Comparison of ENCODE assay signal across 10 cellular contexts in the genomic region with DNA sequence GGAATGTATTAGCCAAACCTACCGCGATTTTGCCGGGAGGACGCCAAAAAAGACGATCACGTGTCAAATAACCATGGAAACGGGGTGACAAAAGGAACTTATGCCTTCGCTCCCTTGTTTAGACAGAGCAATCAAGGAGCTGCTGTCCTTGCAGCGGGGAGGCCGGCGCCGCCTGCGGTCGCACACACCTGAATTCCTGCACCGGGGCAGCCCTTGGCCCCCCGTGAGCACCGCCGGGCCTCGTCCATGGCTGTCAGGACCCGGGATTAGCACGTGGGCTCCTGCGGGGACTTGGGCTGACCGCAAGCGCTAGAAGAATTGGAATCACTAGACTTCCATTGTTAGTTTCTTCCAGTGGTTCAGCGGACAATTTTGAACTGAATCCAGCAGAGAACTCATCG.
DNase-seq lines count a peak whose midpoint lies in the region; ATAC-seq and TF ChIP-seq lines count a peak whose summit lies in the region.
"Had no signal": no experiment of that assay in that cellular context is flagged by ENCODE, and none has a peak within 500 bp of the region (broad histone marks: within the 10 kb centered on the region; RNA-seq: fewer than 3 reads in every experiment).

No MANE protein-coding gene starts in this region.

- no peaks in the 10 kb centered on the region for H3K36me3 Mint-ChIP-seq in nephron progenitor cell (ENCODE audit: low read depth)
- no peaks in the 10 kb centered on the region for H3K36me3 Mint-ChIP-seq in activated CD4-positive, alpha-beta T cell treated with anti-CD3 and anti-CD28 coated beads, Interleukin-2, amount 10 ng/mL, durations not matched to agents 7 days and 5 days (ENCODE audit: low read depth)

- H3K27me3 Mint-ChIP-seq in nephron progenitor cell (ENCODE audit: low read depth, poor library complexity) = peaks cover 10% of the 10 kb centered on the region
- H3K27me3 Mint-ChIP-seq in activated CD4-positive, alpha-beta T cell treated with anti-CD3 and anti-CD28 coated beads, Interleukin-2, amount 10 ng/mL, durations not matched to agents 7 days and 5 days = peaks cover 7% of the 10 kb centered on the region

- DNase-seq in astrocyte of the cerebellum (ENCODE audit: low read depth) = peak; percentile 54
- peak; percentile 18 for DNase-seq in fibroblast of pulmonary artery (ENCODE audit: low read depth)
- peak; percentile 45 for DNase-seq in nephron progenitor cell
- DNase-seq in upper lobe of right lung = no peak
- no peak for DNase-seq in NCI-H524 treated with DMSO at 0.1 percent for 48 hours (lab: John Stamatoyannopoulos, UW)
- no peak for DNase-seq in activated CD4-positive, alpha-beta T cell treated with anti-CD3 and anti-CD28 coated beads, Interleukin-2, amount 10 ng/mL, durations not matched to agents 7 days and 5 days
- no peak for DNase-seq in COLO829 (ENCODE audit: low spot score)
- DNase-seq: activated T-cell treated with anti-CD3 and anti-CD28 coated beads, Interleukin-2, amount 50 U/mL, for 72 hours; DND-41; hippocampal formation had no signal

- no peak overlapping the region for H3K27ac ChIP-seq in upper lobe of right lung

- CTCF ChIA-PET in activated CD4-positive, alpha-beta T cell treated with anti-CD3 and anti-CD28 coated beads, Interleukin-2, amount 10 ng/mL, durations not matched to agents 7 days and 5 days (lab: Charles Lee) = no interaction called here

- H3K4me3 Mint-ChIP-seq in nephron progenitor cell = peak overlapping the region; percentile 62
- no peak overlapping the region for H3K4me3 Mint-ChIP-seq in activated CD4-positive, alpha-beta T cell treated with anti-CD3 and anti-CD28 coated beads, Interleukin-2, amount 10 ng/mL, durations not matched to agents 7 days and 5 days
- H3K4me3 Mint-ChIP-seq: activated T-cell treated with anti-CD3 and anti-CD28 coated beads, Interleukin-2, amount 50 U/mL, for 72 hours had no signal

- POLR2A ChIA-PET in activated CD4-positive, alpha-beta T cell treated with anti-CD3 and anti-CD28 coated beads, Interleukin-2, amount 10 ng/mL, durations not matched to agents 7 days and 5 days (lab: Charles Lee) = no interaction called here

- peak overlapping the region; percentile 0 for H3K4me3 ChIP-seq in astrocyte of the cerebellum (ENCODE audit: low read depth, low read length)
- H3K4me3 ChIP-seq in fibroblast of pulmonary artery (replicated peaks; ENCODE audit: low read depth, low read length) = no peak overlapping the region
- peak overlapping the region; percentile 1 for H3K4me3 ChIP-seq in upper lobe of right lung

- no peaks in the 10 kb centered on the region for H3K9me3 ChIP-seq in upper lobe of right lung

- peaks cover 6% of the 10 kb centered on the region for H3K4me1 ChIP-seq in upper lobe of right lung

- H3K4me1 Mint-ChIP-seq in nephron progenitor cell = peaks cover 25% of the 10 kb centered on the region
- H3K4me1 Mint-ChIP-seq in activated CD4-positive, alpha-beta T cell treated with anti-CD3 and anti-CD28 coated beads, Interleukin-2, amount 10 ng/mL, durations not matched to agents 7 days and 5 days = peaks cover 16% of the 10 kb centered on the region

- peak; percentile 45 for ATAC-seq in upper lobe of right lung
- ATAC-seq: activated T-cell treated with anti-CD3 and anti-CD28 coated beads, Interleukin-2, amount 50 U/mL, for 72 hours had no signal

- H3K27me3 ChIP-seq in upper lobe of right lung = peaks cover 12% of the 10 kb centered on the region

- intact Hi-C loops in upper lobe of right lung (cut with DNase I) = no loop called here

- no peak overlapping the region for H3K27ac Mint-ChIP-seq in nephron progenitor cell
- no peak overlapping the region for H3K27ac Mint-ChIP-seq in activated CD4-positive, alpha-beta T cell treated with anti-CD3 and anti-CD28 coated beads, Interleukin-2, amount 10 ng/mL, durations not matched to agents 7 days and 5 days
- H3K27ac Mint-ChIP-seq: activated T-cell treated with anti-CD3 and anti-CD28 coated beads, Interleukin-2, amount 50 U/mL, for 72 hours had no signal

- no peaks in the 10 kb centered on the region for H3K36me3 ChIP-seq in upper lobe of right lung

- in situ Hi-C loops in astrocyte of the cerebellum (cut with HindIII; ENCODE audit: low sequenced_read_pairs) = no loop called here

- peaks cover 2% of the 10 kb centered on the region for H3K9me3 Mint-ChIP-seq in nephron progenitor cell
- H3K9me3 Mint-ChIP-seq in activated CD4-positive, alpha-beta T cell treated with anti-CD3 and anti-CD28 coated beads, Interleukin-2, amount 10 ng/mL, durations not matched to agents 7 days and 5 days = peaks cover 9% of the 10 kb centered on the region

- TF ChIP-seq CTCF in astrocyte of the cerebellum (IDR thresholded peaks at IDR 0.05; ENCODE audit: low read depth, low read length, missing control alignments) (no peak), fibroblast of pulmonary artery (IDR thresholded peaks at IDR 0.05; ENCODE audit: low read length, missing control alignments) (no peak), nephron progenitor cell (IDR thresholded peaks at IDR 0.05) (no peak), upper lobe of right lung (IDR thresholded peaks at IDR 0.05) (no peak)

Comparison
In these comparisons a context has a peak if more than half of its experiments do, and no peak if none do; other contexts are left out.
1. DNase-seq: peak in astrocyte of the cerebellum (single experiment), fibroblast of pulmonary artery (single experiment) and nephron progenitor cell (single experiment); none in upper lobe of right lung (single experiment), NCI-H524 treated with DMSO at 0.1 percent for 48 hours (single experiment), activated CD4-positive, alpha-beta T cell treated with anti-CD3 and anti-CD28 coated beads, Interleukin-2, amount 10 ng/mL, durations not matched to agents 7 days and 5 days (single experiment) and COLO829 (single experiment).